In the genomic region with DNA sequence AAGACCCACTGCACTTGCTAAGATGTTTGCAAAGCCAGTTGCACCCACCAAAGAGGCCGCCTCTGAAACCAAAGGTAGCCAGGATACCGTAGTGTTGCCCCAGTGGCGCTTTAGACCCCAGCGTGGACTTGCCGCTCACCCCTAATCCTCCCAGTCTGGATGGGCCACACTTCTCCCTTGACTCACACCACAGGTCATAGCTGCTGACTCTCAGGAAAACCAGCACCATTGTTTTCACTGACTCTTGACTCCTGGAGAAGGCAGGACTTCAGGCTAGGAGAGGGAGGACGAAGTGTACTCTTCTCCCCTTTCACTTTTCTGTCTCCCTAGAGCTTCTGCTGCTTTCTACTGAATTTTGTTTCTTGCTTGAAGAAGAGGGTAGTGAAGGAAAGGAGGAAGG, we compare ENCODE assay signal across 19 cellular contexts. TPM values are rescaled to one million over a fixed set of nuclear protein-coding genes. Genes with fewer than 3 reads are reported as not detected.
A peak's percentile ranks its signal among the peaks of the same experiment; 100 is the strongest.
DNase-seq lines count a peak whose midpoint lies in the region; ATAC-seq, FAIRE-seq and TF ChIP-seq lines count a peak whose summit lies in the region.
"Had no signal": no experiment of that assay in that cellular context is flagged by ENCODE, and none has a peak within 500 bp of the region (broad histone marks: within the 10 kb centered on the region; RNA-seq: fewer than 3 reads in every experiment).

No MANE protein-coding gene starts in this region.

- no peak for TF ChIP-seq RAD21 in K562 (CRISPR knock-in tag; conservative IDR thresholded peaks at IDR 0.05 in 1 of 2, IDR thresholded peaks at IDR 0.05 in 1 of 2)

- no TSS peak for BruUV-seq in K562 (replicated peaks; lab: Mats Ljungman, UMichigan)

- no peak overlapping the region for H2AFZ ChIP-seq in K562 (ENCODE audit: low read depth, low read length)

- TF ChIP-seq POLR2A in K562 (conservative IDR thresholded peaks at IDR 0.05) = no peak

- peak overlapping the region; percentile 59 for H3K27ac Mint-ChIP-seq in activated naive CD4-positive, alpha-beta T cell treated with anti-CD3 and anti-CD28 coated beads, Interleukin-2, amount 50 U/mL, for 24 hours
- peak overlapping the region; percentile 94 for H3K27ac Mint-ChIP-seq in neural crest cell (ENCODE audit: unreplicated experiment)

- no peak for TF ChIP-seq EP300 in K562 (IDR thresholded peaks at IDR 0.05; ENCODE audit: low read length)

- DNase-seq in activated naive CD4-positive, alpha-beta T cell treated with anti-CD3 and anti-CD28 coated beads, Interleukin-2, amount 50 U/mL, for 16 hours = no peak
- DNase-seq in K562 (ENCODE audit: extremely low read depth in 1 of 4, low spot score in 3 of 4) (no peak), neural crest cell (ENCODE audit: low read depth, low spot score) (no peak)
- DNase-seq in effector memory CD4-positive, alpha-beta T cell = no peak
- DNase-seq in activated CD4-positive, alpha-beta T cell treated with anti-CD3 and anti-CD28 coated beads for 48 hours = no peak
- DNase-seq: Caco-2; CD8-positive, alpha-beta memory T cell had no signal

- no peak overlapping the region for H3K4me2 ChIP-seq in K562 (ENCODE audit: insufficient read depth, low read length)
- H3K4me2 ChIP-seq: A549, BLaER1 had no signal

- peak overlapping the region in 1 of 2 experiments; percentile 42; a peak in 2 of 4 replicates for H3K9ac ChIP-seq in K562 (ENCODE audit: insufficient read depth in 1 of 2, low read depth in 2 of 2, low read length in 2 of 2)
- H3K9ac ChIP-seq: BLaER1 had no signal

- TF ChIP-seq CTCF in K562 (IDR thresholded peaks at IDR 0.05 in 2 of 3, conservative IDR thresholded peaks at IDR 0.05 in 1 of 3; ENCODE audit: insufficient read depth in 2 of 3, low read depth in 1 of 3, low read length in 3 of 3) (no peak), neural crest cell (conservative IDR thresholded peaks at IDR 0.05) (no peak)

- H3K4me3 ChIP-seq in K562 = no peak overlapping the region
- no peak overlapping the region for H3K4me3 ChIP-seq in effector memory CD4-positive, alpha-beta T cell (ENCODE audit: insufficient read depth, low read depth, low read length, poor library complexity, severe bottlenecking)
- H3K4me3 ChIP-seq: A549, BLaER1, HAP-1 had no signal

- no peaks in the 10 kb centered on the region for H3K4me1 ChIP-seq in K562 (replicated peaks in 1 of 2; ENCODE audit: control insufficient read depth in 2 of 2, insufficient read depth in 2 of 2, low read length in 2 of 2)
- no peaks in the 10 kb centered on the region for H3K4me1 ChIP-seq in effector memory CD4-positive, alpha-beta T cell (ENCODE audit: control insufficient read depth, insufficient read depth, low read length, poor library complexity, severe bottlenecking)
- H3K4me1 ChIP-seq: A549, BLaER1, Caco-2, HAP-1 had no signal

- peaks cover 5% of the 10 kb centered on the region for H3K36me3 Mint-ChIP-seq in activated naive CD4-positive, alpha-beta T cell treated with anti-CD3 and anti-CD28 coated beads, Interleukin-2, amount 50 U/mL, for 24 hours
- no peaks in the 10 kb centered on the region for H3K36me3 Mint-ChIP-seq in neural crest cell (ENCODE audit: low read depth)

- H3K9me1 ChIP-seq in K562 (ENCODE audit: control insufficient read depth, insufficient read depth, low read length) = no peaks in the 10 kb centered on the region

- in situ Hi-C loops in K562 (cut with MboI) = no loop called here

- 48% methylated on average over 6 of the region's 6 CpGs for WGBS in K562 (ENCODE audit: insufficient coverage, low coverage, missing lambda C conversion rate)

- H3K4me3 Mint-ChIP-seq in activated naive CD4-positive, alpha-beta T cell treated with anti-CD3 and anti-CD28 coated beads, Interleukin-2, amount 50 U/mL, for 24 hours = no peak overlapping the region
- no peak overlapping the region for H3K4me3 Mint-ChIP-seq in neural crest cell
- H3K4me3 Mint-ChIP-seq: CD8-positive, alpha-beta memory T cell had no signal

- no peaks in the 10 kb centered on the region for H3K79me2 ChIP-seq in K562 (ENCODE audit: control insufficient read depth, insufficient read depth, low read length)

- peaks cover 2% of the 10 kb centered on the region for H3K9me3 ChIP-seq in K562 (replicated peaks; ENCODE audit: control insufficient read depth, insufficient read depth, low read depth, low read length)
- no peaks in the 10 kb centered on the region for H3K9me3 ChIP-seq in effector memory CD4-positive, alpha-beta T cell (ENCODE audit: control insufficient read depth, low read length)
- H3K9me3 ChIP-seq: A549, BLaER1, Caco-2, HAP-1 had no signal

- ATAC-seq in K562 = peak; percentile 25
- ATAC-seq in HG02973 (IDR thresholded peaks at IDR 0.05; ENCODE audit: unreplicated experiment) = no peak
- ATAC-seq: A549 had no signal

- intact Hi-C loops in K562 (cut with micrococcal nuclease) = no loop called here

- POLR2A ChIA-PET in K562 (lab: Yijun Ruan, JAX) = interaction anchor here (0.6 to 1.2 kb wide), 5 partner anchors 9 to 51 kb away, joined by 3 to 5 read pairs (median 4); a partner anchor contains a TSS

- no peaks in the 10 kb centered on the region for H4K20me1 ChIP-seq in K562 (replicated peaks; ENCODE audit: control insufficient read depth, insufficient read depth, low read length)
- H4K20me1 ChIP-seq: BLaER1 had no signal

- CTCF ChIA-PET in K562 (lab: Yijun Ruan, JAX; ENCODE audit: low intra/inter-chr PET ratio) = no interaction called here

- no peaks in the 10 kb centered on the region for H3K27me3 Mint-ChIP-seq in activated naive CD4-positive, alpha-beta T cell treated with anti-CD3 and anti-CD28 coated beads, Interleukin-2, amount 50 U/mL, for 24 hours
- H3K27me3 Mint-ChIP-seq in neural crest cell (ENCODE audit: low read depth) = no peaks in the 10 kb centered on the region

- no peaks in the 10 kb centered on the region for H3K4me1 Mint-ChIP-seq in activated naive CD4-positive, alpha-beta T cell treated with anti-CD3 and anti-CD28 coated beads, Interleukin-2, amount 50 U/mL, for 24 hours
- H3K4me1 Mint-ChIP-seq in neural crest cell = no peaks in the 10 kb centered on the region
- H3K4me1 Mint-ChIP-seq: CD8-positive, alpha-beta memory T cell had no signal

- no peak for FAIRE-seq in K562 (lab: Jason Lieb, UNC)
- FAIRE-seq: A549, D721Med, G401.6, GM12891, GM19239, H1 had no signal

- H3K36me3 ChIP-seq in K562 (ENCODE audit: control insufficient read depth, insufficient read depth, low read length) = no peaks in the 10 kb centered on the region
- no peaks in the 10 kb centered on the region for H3K36me3 ChIP-seq in effector memory CD4-positive, alpha-beta T cell (ENCODE audit: control insufficient read depth, insufficient read depth, low read length)
- H3K36me3 ChIP-seq: BLaER1, HAP-1 had no signal

- H3K9me3 Mint-ChIP-seq in activated naive CD4-positive, alpha-beta T cell treated with anti-CD3 and anti-CD28 coated beads, Interleukin-2, amount 50 U/mL, for 24 hours = no peaks in the 10 kb centered on the region
- H3K9me3 Mint-ChIP-seq in neural crest cell = no peaks in the 10 kb centered on the region
- H3K9me3 Mint-ChIP-seq: CD8-positive, alpha-beta memory T cell had no signal

- H3K27ac ChIP-seq in K562 (ENCODE audit: extremely low read depth, low read depth, low read length) = no peak overlapping the region
- H3K27ac ChIP-seq in effector memory CD4-positive, alpha-beta T cell (ENCODE audit: insufficient read depth, low read length, poor library complexity, severe bottlenecking) = no peak overlapping the region
- H3K27ac ChIP-seq: 22Rv1, A549, BLaER1 had no signal

- peaks cover 35 to 83% of the 10 kb centered on the region in 2 experiments for H3K27me3 ChIP-seq in K562 (ENCODE audit: control insufficient read depth in 2 of 2, insufficient read depth in 2 of 2, low read length in 2 of 2)
- no peaks in the 10 kb centered on the region for H3K27me3 ChIP-seq in effector memory CD4-positive, alpha-beta T cell (replicated peaks; ENCODE audit: control insufficient read depth, insufficient read depth, low read length, poor library complexity, severe bottlenecking)
- H3K27me3 ChIP-seq: BLaER1 had no signal

RNA-seq across cellular contexts. Expression of a gene that starts 22.3 kb away (rescaled TPM):
- total RNA-seq in K562 (2011; cell fraction: chromatin; rRNA removed; ENCODE audit: low replicate concordance) = not detected in 2 replicates
- total RNA-seq in K562 (2011; cell fraction: nucleolus; rRNA removed) = not detected in 2 replicates
- not detected in 2 replicates for total RNA-seq in K562 (2011; cell fraction: nucleoplasm; rRNA removed)
- total RNA-seq in K562 (2014; rRNA removed) (not detected in 2 replicates), K562 (2014; rRNA removed; fragmentation: Illumina TruSeq; extraction: Trizol) (not detected in 2 replicates), K562 (2015; rRNA removed; fragmentation: Illumina TruSeq; extraction: Trizol) (not detected in 2 replicates), K562 (2021) (0.31 TPM in 1 of 2 replicates, not detected in the other), neural crest cell (not detected in 2 replicates)
- polyA plus RNA-seq in K562 (2011; rRNA removed) (0.14 TPM in 1 of 2 replicates, not detected in the other), K562 (2014; fragmentation: Illumina TruSeq; extraction: Trizol) (not detected in 2 replicates), K562 (2014; fragmentation: Nextera tagmentation; extraction: Ambion mirVana) (not detected), K562 (2014; rRNA removed) (not detected in 2 replicates)
- polyA plus RNA-seq in K562 (2011; cell fraction: cytosol; rRNA removed) = not detected in 2 replicates
- polyA plus RNA-seq in K562 (2011; cell fraction: nucleus; rRNA removed) = not detected in 2 replicates
- not detected in 2 replicates for polyA plus RNA-seq in K562 (2012)
- polyA minus RNA-seq in K562 (2011; rRNA and poly(A)+ RNA removed) = not detected in 2 replicates
- not detected in 2 replicates for polyA minus RNA-seq in K562 (2011; cell fraction: cytosol; rRNA and poly(A)+ RNA removed)
- not detected in 2 replicates for polyA minus RNA-seq in K562 (2011; cell fraction: nucleus; rRNA and poly(A)+ RNA removed)
- polyA plus RNA-seq: A549, AG04450 had no signal

RNA-seq across cellular contexts. Expression of a gene that starts 27.8 kb away (rescaled TPM):
- 240 and 339 TPM in 2 replicates for total RNA-seq in K562 (2011; cell fraction: chromatin; rRNA removed; ENCODE audit: low replicate concordance)
- total RNA-seq in K562 (2011; cell fraction: nucleolus; rRNA removed) = 136 TPM in 2 replicates
- 241 and 294 TPM in 2 replicates for total RNA-seq in K562 (2011; cell fraction: nucleoplasm; rRNA removed)
- total RNA-seq in K562 (2014; rRNA removed) (16.4 and 18.5 TPM in 2 replicates), K562 (2014; rRNA removed; fragmentation: Illumina TruSeq; extraction: Trizol) (26.3 and 28.1 TPM in 2 replicates), K562 (2015; rRNA removed; fragmentation: Illumina TruSeq; extraction: Trizol) (26.1 and 26.8 TPM in 2 replicates), K562 (2021) (26.8 and 28.8 TPM in 2 replicates), neural crest cell (48.2 and 50.8 TPM in 2 replicates)
- polyA plus RNA-seq in K562 (2011; rRNA removed) (59.1 and 72.5 TPM in 2 replicates), K562 (2014; fragmentation: Illumina TruSeq; extraction: Trizol) (28.6 and 31.2 TPM in 2 replicates), K562 (2014; fragmentation: Nextera tagmentation; extraction: Ambion mirVana) (10 to 100 TPM; 11.7 to 14.7 TPM), K562 (2014; rRNA removed) (26.0 and 28.8 TPM in 2 replicates)
- 29.7 and 73.8 TPM in 2 replicates for polyA plus RNA-seq in K562 (2011; cell fraction: cytosol; rRNA removed)
- polyA plus RNA-seq in K562 (2011; cell fraction: nucleus; rRNA removed) = 141 and 221 TPM in 2 replicates
- polyA plus RNA-seq in K562 (2012) = 15.6 and 24.5 TPM in 2 replicates
- 123 and 151 TPM in 2 replicates for polyA minus RNA-seq in K562 (2011; rRNA and poly(A)+ RNA removed)
- polyA minus RNA-seq in K562 (2011; cell fraction: cytosol; rRNA and poly(A)+ RNA removed) = 22.1 and 24.2 TPM in 2 replicates
- 72.0 and 137 TPM in 2 replicates for polyA minus RNA-seq in K562 (2011; cell fraction: nucleus; rRNA and poly(A)+ RNA removed)

RNA-seq across cellular contexts. Expression of a gene that starts 53.2 kb away (rescaled TPM):
- 105 and 157 TPM in 2 replicates for total RNA-seq in K562 (2011; cell fraction: chromatin; rRNA removed; ENCODE audit: low replicate concordance)
- 62.0 and 63.3 TPM in 2 replicates for total RNA-seq in K562 (2011; cell fraction: nucleolus; rRNA removed)
- 108 and 126 TPM in 2 replicates for total RNA-seq in K562 (2011; cell fraction: nucleoplasm; rRNA removed)
- total RNA-seq in K562 (2014; rRNA removed) (60.7 and 73.9 TPM in 2 replicates), K562 (2014; rRNA removed; fragmentation: Illumina TruSeq; extraction: Trizol) (82.0 and 92.2 TPM in 2 replicates), K562 (2015; rRNA removed; fragmentation: Illumina TruSeq; extraction: Trizol) (79.0 and 87.1 TPM in 2 replicates), K562 (2021) (70.7 and 87.5 TPM in 2 replicates), neural crest cell (69.3 and 81.2 TPM in 2 replicates)
- polyA plus RNA-seq in K562 (2011; rRNA removed) (72.4 and 87.9 TPM in 2 replicates), K562 (2014; fragmentation: Illumina TruSeq; extraction: Trizol) (80.8 and 90.3 TPM in 2 replicates), K562 (2014; fragmentation: Nextera tagmentation; extraction: Ambion mirVana) (10 to 100 TPM; 30.5 to 33.5 TPM), K562 (2014; rRNA removed) (75.8 and 76.0 TPM in 2 replicates)
- polyA plus RNA-seq in K562 (2011; cell fraction: cytosol; rRNA removed) = 48.3 and 81.3 TPM in 2 replicates
- polyA plus RNA-seq in K562 (2011; cell fraction: nucleus; rRNA removed) = 55.8 and 88.3 TPM in 2 replicates
- polyA plus RNA-seq in K562 (2012) = 75.1 and 81.2 TPM in 2 replicates
- 120 and 131 TPM in 2 replicates for polyA minus RNA-seq in K562 (2011; rRNA and poly(A)+ RNA removed)
- 38.2 and 52.5 TPM in 2 replicates for polyA minus RNA-seq in K562 (2011; cell fraction: cytosol; rRNA and poly(A)+ RNA removed)
- polyA minus RNA-seq in K562 (2011; cell fraction: nucleus; rRNA and poly(A)+ RNA removed) = 30.3 and 62.9 TPM in 2 replicates
